7 cellular contexts compared by ENCODE assay signal in the genomic region with DNA sequence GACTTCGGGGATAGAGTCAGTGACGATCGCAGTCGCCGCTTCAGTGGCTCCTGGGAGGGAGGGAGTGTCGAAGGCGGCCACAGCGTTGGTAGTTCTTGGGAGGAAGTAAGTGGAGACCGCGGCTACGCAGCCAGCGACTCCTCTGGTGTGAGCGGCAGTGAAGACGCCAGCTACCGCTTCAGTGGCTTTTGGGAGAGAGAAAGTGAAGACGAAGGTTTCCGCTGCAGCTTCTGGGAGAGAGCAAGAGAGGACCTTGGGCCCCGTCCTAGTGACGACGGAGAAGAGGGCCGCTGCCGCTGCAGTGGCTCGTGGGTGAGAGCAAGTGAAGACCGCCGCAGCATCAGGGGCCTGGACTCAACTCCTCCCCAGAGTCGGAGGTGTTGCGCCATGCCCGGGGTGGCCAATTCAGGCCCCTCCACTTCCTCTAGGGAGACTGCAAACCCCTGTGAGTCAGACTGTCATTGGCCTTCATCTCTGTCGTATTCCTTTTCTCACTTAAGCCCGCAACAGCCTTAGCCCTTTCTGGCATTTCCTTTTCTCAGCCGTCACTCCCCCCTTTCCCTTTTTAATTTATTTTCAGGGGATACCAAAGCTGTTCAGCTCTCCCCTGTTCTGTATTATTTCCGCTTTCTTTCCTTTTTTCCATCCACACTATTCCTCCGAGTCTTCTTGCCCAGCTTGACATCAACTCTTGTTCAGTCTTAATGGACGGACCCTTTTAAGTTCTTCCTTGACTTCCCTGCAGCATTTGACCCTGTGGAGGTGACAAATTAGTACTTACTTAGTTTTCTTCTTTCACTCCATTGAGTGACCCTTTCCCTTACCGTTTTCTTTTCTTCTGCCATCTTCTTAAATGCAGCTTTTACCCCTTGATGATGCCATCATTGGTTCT. TPM values are rescaled to one million over a fixed set of nuclear protein-coding genes. Genes with fewer than 3 reads are reported as not detected.
DNase-seq lines count a peak whose midpoint lies in the region; ATAC-seq and TF ChIP-seq lines count a peak whose summit lies in the region.

No MANE protein-coding gene starts in this region.

- H3K4me1 Mint-ChIP-seq in HFFc6 (ENCODE audit: low read depth), result peaks cover 38% of the 10 kb centered on the region
- H3K4me1 Mint-ChIP-seq in activated CD4-positive, alpha-beta memory T cell treated with anti-CD3 and anti-CD28 coated beads, Interleukin-2, amount 10 ng/mL, durations not matched to agents 7 days and 5 days, result peaks cover 26% of the 10 kb centered on the region

- ATAC-seq in GM18498 (IDR thresholded peaks at IDR 0.05; ENCODE audit: unreplicated experiment), result peak; percentile 55

- H3K9me3 Mint-ChIP-seq in HFFc6, result no peaks in the 10 kb centered on the region
- no peaks in the 10 kb centered on the region for H3K9me3 Mint-ChIP-seq in activated CD4-positive, alpha-beta memory T cell treated with anti-CD3 and anti-CD28 coated beads, Interleukin-2, amount 10 ng/mL, durations not matched to agents 7 days and 5 days

- no peaks in the 10 kb centered on the region for H3K27me3 Mint-ChIP-seq in HFFc6 (ENCODE audit: insufficient read depth)
- H3K27me3 Mint-ChIP-seq in activated CD4-positive, alpha-beta memory T cell treated with anti-CD3 and anti-CD28 coated beads, Interleukin-2, amount 10 ng/mL, durations not matched to agents 7 days and 5 days, result no peaks in the 10 kb centered on the region

- peaks cover 14% of the 10 kb centered on the region for H3K36me3 Mint-ChIP-seq in HFFc6 (ENCODE audit: low read depth)
- H3K36me3 Mint-ChIP-seq in activated CD4-positive, alpha-beta memory T cell treated with anti-CD3 and anti-CD28 coated beads, Interleukin-2, amount 10 ng/mL, durations not matched to agents 7 days and 5 days (ENCODE audit: low read depth), result peaks cover 15% of the 10 kb centered on the region

- POLR2A ChIA-PET in activated CD4-positive, alpha-beta memory T cell treated with anti-CD3 and anti-CD28 coated beads, Interleukin-2, amount 10 ng/mL, durations not matched to agents 7 days and 5 days (lab: Charles Lee), result interaction anchor here (0.7 to 2.7 kb wide), 8 partner anchors 14 to 190 kb away, joined by 3 to 20 read pairs (median 7); partner anchors contain the start of genes CCDC90B, PCF11 and RAB30

- H3K4me3 Mint-ChIP-seq in HFFc6, result peak overlapping the region; percentile 98
- H3K4me3 Mint-ChIP-seq in activated CD4-positive, alpha-beta memory T cell treated with anti-CD3 and anti-CD28 coated beads, Interleukin-2, amount 10 ng/mL, durations not matched to agents 7 days and 5 days, result peak overlapping the region; percentile 91

- TF ChIP-seq CTCF in HFFc6 (IDR thresholded peaks at IDR 0.05), result no peak

- DNase-seq in HFFc6 (peak; percentile 78), MV-4-11 (lab: John Stamatoyannopoulos, UW) (peak; percentile 91), ecto neural progenitor cell (ENCODE audit: low spot score) (peak; percentile 62), medulla oblongata (ENCODE audit: extremely low spot score) (peak; percentile 51)
- peak; percentile 71 for DNase-seq in activated CD4-positive, alpha-beta memory T cell treated with anti-CD3 and anti-CD28 coated beads, Interleukin-2, amount 10 ng/mL, durations not matched to agents 7 days and 5 days
- DNase-seq in stimulated activated CD8-positive, alpha-beta memory T cell treated with anti-CD3 and anti-CD28 coated beads, Interleukin-15, amount 100 ng/mL, for 1 hour (ENCODE audit: low read depth), result peak; percentile 27

- H3K27ac Mint-ChIP-seq in HFFc6, result peak overlapping the region; percentile 98
- peak overlapping the region; percentile 79 for H3K27ac Mint-ChIP-seq in activated CD4-positive, alpha-beta memory T cell treated with anti-CD3 and anti-CD28 coated beads, Interleukin-2, amount 10 ng/mL, durations not matched to agents 7 days and 5 days

- CTCF ChIA-PET in activated CD4-positive, alpha-beta memory T cell treated with anti-CD3 and anti-CD28 coated beads, Interleukin-2, amount 10 ng/mL, durations not matched to agents 7 days and 5 days (lab: Charles Lee), result interaction anchor here (1.0 kb wide), 3 partner anchors 39 to 327 kb away, joined by 3 read pairs; no protein-coding TSS in a partner anchor

RNA-seq across cellular contexts. Expression of gene ANKRD42, which starts 1.0 kb away (rescaled TPM):
- 10 to 100 TPM; 11.9 to 16.5 (median 13.1) TPM for total RNA-seq in HFFc6 (2021; fragmentation: NEBNext Ultra II Directional; extraction: Animal tissue kit (Norgen Biotek cat#: 25700))
- 1 to 10 TPM; 1.7 TPM for total RNA-seq in activated CD4-positive, alpha-beta memory T cell treated with anti-CD3 and anti-CD28 coated beads, Interleukin-2, amount 10 ng/mL, durations not matched to agents 7 days and 5 days

RNA-seq across cellular contexts. Expression of gene PCF11, which starts 37.6 kb away (rescaled TPM):
- total RNA-seq in HFFc6 (2021; fragmentation: NEBNext Ultra II Directional; extraction: Animal tissue kit (Norgen Biotek cat#: 25700)), result 10 to 100 TPM; 22.4 to 26.6 (median 24.7) TPM
- total RNA-seq in activated CD4-positive, alpha-beta memory T cell treated with anti-CD3 and anti-CD28 coated beads, Interleukin-2, amount 10 ng/mL, durations not matched to agents 7 days and 5 days, result 10 to 100 TPM; 74.6 to 80.0 TPM

Comparison
In these comparisons a context has a peak if more than half of its experiments do, and no peak if none do; other contexts are left out.
1. Peak in every context shown above with its lines: DNase-seq and ATAC-seq.
2. DNase-seq: peak in every context shown above with its lines; median percentile 91 in MV-4-11; 78 in HFFc6; 71 in activated CD4-positive, alpha-beta memory T cell treated with anti-CD3 and anti-CD28 coated beads, Interleukin-2, amount 10 ng/mL, durations not matched to agents 7 days and 5 days; 62 in ecto neural progenitor cell; 51 in medulla oblongata; 27 in stimulated activated CD8-positive, alpha-beta memory T cell treated with anti-CD3 and anti-CD28 coated beads, Interleukin-15, amount 100 ng/mL, for 1 hour.
3. RNA of gene ANKRD42, which starts 1.0 kb away (total RNA-seq): 11.9 to 16.5 TPM in HFFc6; 1.7 TPM in activated CD4-positive, alpha-beta memory T cell treated with anti-CD3 and anti-CD28 coated beads, Interleukin-2, amount 10 ng/mL, durations not matched to agents 7 days and 5 days; every median in the first group is over 4 times any median in the second.